In the genomic region with DNA sequence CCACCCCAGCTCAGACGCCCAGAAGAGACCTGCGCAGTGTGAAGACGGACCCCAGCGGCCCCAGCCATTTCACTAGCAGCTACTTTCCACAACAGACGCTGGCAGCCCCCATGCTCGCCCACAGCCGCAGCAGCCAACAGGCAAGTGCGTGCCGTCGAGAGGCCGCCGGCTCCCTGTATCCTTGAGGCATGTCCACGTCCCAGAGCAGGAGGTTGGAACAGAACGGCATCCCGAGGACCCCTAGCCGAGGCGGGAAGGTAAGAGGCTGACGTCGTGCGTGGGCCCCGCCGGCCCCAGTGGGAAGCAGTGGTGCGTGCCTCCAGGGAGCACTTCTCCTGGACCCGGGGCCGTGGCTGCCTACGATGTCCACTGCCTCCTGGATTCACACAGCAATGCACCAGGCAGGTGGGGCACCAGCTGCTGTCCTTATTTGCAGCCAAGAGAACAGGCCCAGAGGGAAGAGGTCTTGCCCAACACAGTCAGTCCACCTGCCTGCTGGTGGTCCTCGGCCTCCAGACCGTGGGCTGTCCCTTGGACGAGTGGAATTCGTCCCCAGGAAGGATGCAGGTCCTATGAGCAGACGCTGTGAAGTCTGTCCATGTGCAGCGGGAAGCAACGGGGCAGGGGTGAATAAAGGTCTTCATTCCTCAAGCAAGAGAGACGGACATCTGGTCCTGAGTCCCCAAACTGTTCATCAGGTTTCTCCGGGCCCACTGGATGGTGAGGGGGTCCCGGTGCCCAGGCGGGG, we compare ENCODE assay signal across 15 cellular contexts. TPM values are rescaled to one million over a fixed set of nuclear protein-coding genes. Genes with fewer than 3 reads are reported as not detected.
DNase-seq lines count a peak whose midpoint lies in the region; ATAC-seq and TF ChIP-seq lines count a peak whose summit lies in the region.
"Had no signal": no experiment of that assay in that cellular context is flagged by ENCODE, and none has a peak within 500 bp of the region (broad histone marks: within the 10 kb centered on the region; RNA-seq: fewer than 3 reads in every experiment).

No MANE protein-coding gene starts in this region.

- H3K36me3 ChIP-seq in Caco-2 (ENCODE audit: control insufficient read depth, insufficient read depth, low read length) (peaks cover 3% of the 10 kb centered on the region), GM23338 (ENCODE audit: insufficient read depth) (peaks cover 18% of the 10 kb centered on the region; the same call in 1 of the 2 replicates)
- H3K36me3 ChIP-seq: breast epithelium had no signal

- DNase-seq in Caco-2, result no peak
- no peak for DNase-seq in GM23338 (ENCODE audit: low spot score)
- no peak for DNase-seq in activated naive CD8-positive, alpha-beta T cell treated with anti-CD3 and anti-CD28 coated beads for 36 hours
- no peak for DNase-seq in memory B cell (ENCODE audit: low spot score in 2 of 2)
- DNase-seq in NCI-H226, result no peak
- no peak for DNase-seq in activated gamma-delta T cell (lab: John Stamatoyannopoulos, UW)
- DNase-seq: DMS79; effector memory CD4-positive, alpha-beta T cell; NCI-H187; NCI-H524; PC-9; SK-N-SH had no signal

- CTCF ChIA-PET in Caco-2 (lab: Charles Lee), result interaction anchor here (0.7 kb wide), 1 partner anchor 52 kb away, joined by 5 read pairs; no protein-coding TSS in a partner anchor

- no peak overlapping the region for H2AFZ ChIP-seq in GM23338
- H2AFZ ChIP-seq: PC-9 had no signal

- POLR2A ChIA-PET in Caco-2 (lab: Charles Lee), result interaction anchor here (0.9 kb wide), 1 partner anchor 41 kb away, joined by 3 read pairs; no protein-coding TSS in a partner anchor

- H3K9me3 ChIP-seq in Caco-2, result no peaks in the 10 kb centered on the region
- H3K9me3 ChIP-seq: breast epithelium, SK-N-SH had no signal

- intact Hi-C loops in Caco-2 (cut with micrococcal nuclease; ENCODE audit: unreplicated experiment), result no loop called here

- H3K27me3 Mint-ChIP-seq in Caco-2 (ENCODE audit: insufficient read depth, unreplicated experiment) (no peaks in the 10 kb centered on the region), GM23338 (ENCODE audit: insufficient read depth, low read depth, poor library complexity) (peaks cover 24% of the 10 kb centered on the region), memory B cell (no peaks in the 10 kb centered on the region)
- peaks cover 3% of the 10 kb centered on the region for H3K27me3 Mint-ChIP-seq in activated naive CD8-positive, alpha-beta T cell treated with anti-CD3 and anti-CD28 coated beads for 36 hours

- H3K4me3 ChIP-seq in Caco-2 (ENCODE audit: low read depth, low read length) (no peak overlapping the region), GM23338 (no peak overlapping the region)
- H3K4me3 ChIP-seq: breast epithelium, PC-9 had no signal

- H3K4me1 ChIP-seq in Caco-2, result peaks cover 27% of the 10 kb centered on the region
- H3K4me1 ChIP-seq in GM23338 (ENCODE audit: insufficient read depth), result peaks cover 22% of the 10 kb centered on the region
- H3K4me1 ChIP-seq: breast epithelium had no signal

- no peak overlapping the region for H3K4me3 Mint-ChIP-seq in Caco-2 (ENCODE audit: unreplicated experiment)
- H3K4me3 Mint-ChIP-seq in GM23338, result no peak overlapping the region
- no peak overlapping the region for H3K4me3 Mint-ChIP-seq in activated naive CD8-positive, alpha-beta T cell treated with anti-CD3 and anti-CD28 coated beads for 36 hours
- H3K4me3 Mint-ChIP-seq in memory B cell, result no peak overlapping the region

- H3K27ac ChIP-seq in GM23338 (ENCODE audit: low read depth), result 0 out of 2 replicates have a peak overlapping the region, but pooled peaks have one; percentile 55
- H3K27ac ChIP-seq: breast epithelium, C4-2B, PC-9 had no signal

- H3K4me1 Mint-ChIP-seq in Caco-2 (ENCODE audit: low read depth, unreplicated experiment) (peaks cover 8% of the 10 kb centered on the region), GM23338 (peaks cover 36% of the 10 kb centered on the region), memory B cell (peaks cover 6% of the 10 kb centered on the region)
- H3K4me1 Mint-ChIP-seq in activated naive CD8-positive, alpha-beta T cell treated with anti-CD3 and anti-CD28 coated beads for 36 hours, result peaks cover 2% of the 10 kb centered on the region

- no TSS peak for BruUV-seq in Caco-2 (replicated peaks; lab: Mats Ljungman, UMichigan)

- peaks cover 18% of the 10 kb centered on the region; the same call in 1 of the 2 replicates for H3F3A ChIP-seq in GM23338 (replicated peaks; ENCODE audit: low read depth)

- H3K9me2 ChIP-seq in GM23338 (ENCODE audit: insufficient read depth), result no peaks in the 10 kb centered on the region
- H3K9me2 ChIP-seq: SK-N-SH had no signal

- no peak for TF ChIP-seq CTCF in Caco-2 (IDR thresholded peaks at IDR 0.05; ENCODE audit: insufficient read depth in 1 of 2, low read depth in 1 of 2, low read length in 1 of 2, severe bottlenecking in 1 of 2, unreplicated experiment in 1 of 2)
- TF ChIP-seq CTCF in GM23338 (conservative IDR thresholded peaks at IDR 0.05; ENCODE audit: low read depth in 2 of 2), result no peak

- no peak; the same call in 2 of the 3 replicates for ATAC-seq in GM23338
- no peak for ATAC-seq in memory B cell (ENCODE audit: low read depth)
- ATAC-seq in GM21447 (IDR thresholded peaks at IDR 0.05; ENCODE audit: unreplicated experiment), result no peak

- H3K36me3 Mint-ChIP-seq in Caco-2 (ENCODE audit: insufficient read depth, unreplicated experiment) (peaks cover 100% of the 10 kb centered on the region), GM23338 (ENCODE audit: low read depth) (peaks cover 59% of the 10 kb centered on the region), memory B cell (peaks cover 1% of the 10 kb centered on the region)
- peaks cover 17% of the 10 kb centered on the region for H3K36me3 Mint-ChIP-seq in activated naive CD8-positive, alpha-beta T cell treated with anti-CD3 and anti-CD28 coated beads for 36 hours

- H3K27me3 ChIP-seq in Caco-2 (replicated peaks; ENCODE audit: control insufficient read depth, insufficient read depth, low read length) (no peaks in the 10 kb centered on the region), GM23338 (ENCODE audit: insufficient read depth) (no peaks in the 10 kb centered on the region)
- H3K27me3 ChIP-seq: breast epithelium had no signal

- no peaks in the 10 kb centered on the region for H3K79me2 ChIP-seq in GM23338 (replicated peaks; ENCODE audit: insufficient read depth)

- H3K9me3 Mint-ChIP-seq in Caco-2 (ENCODE audit: unreplicated experiment) (no peaks in the 10 kb centered on the region), GM23338 (no peaks in the 10 kb centered on the region; the same call in 1 of the 3 replicates), memory B cell (no peaks in the 10 kb centered on the region)
- no peaks in the 10 kb centered on the region for H3K9me3 Mint-ChIP-seq in activated naive CD8-positive, alpha-beta T cell treated with anti-CD3 and anti-CD28 coated beads for 36 hours

- H3K27ac Mint-ChIP-seq in Caco-2 (ENCODE audit: unreplicated experiment), result peak overlapping the region; percentile 19
- peak overlapping the region; percentile 87 for H3K27ac Mint-ChIP-seq in GM23338
- H3K27ac Mint-ChIP-seq in activated naive CD8-positive, alpha-beta T cell treated with anti-CD3 and anti-CD28 coated beads for 36 hours, result peak overlapping the region; percentile 69
- H3K27ac Mint-ChIP-seq in memory B cell, result peak overlapping the region; percentile 50

- 0 out of 2 replicates have a peak overlapping the region, but pooled peaks have one; percentile 32 for H3K4me2 ChIP-seq in GM23338
- H3K4me2 ChIP-seq: PC-9, SK-N-SH had no signal

- peaks cover 5% of the 10 kb centered on the region for H4K20me1 ChIP-seq in GM23338 (replicated peaks; ENCODE audit: insufficient read depth)

TF ChIP-seq in GM23338, 12 proteins besides CTCF, POLR2A, EP300 and RAD21:
- TF ChIP-seq STAT1 (IDR thresholded peaks at IDR 0.05; ENCODE audit: unreplicated experiment), result no peak
- TF ChIP-seq POLR2AphosphoS5 (IDR thresholded peaks at IDR 0.05; ENCODE audit: low read depth), result 0 out of 2 replicates have a peak, but pooled peaks have one; percentile 5
- TF ChIP-seq, protein P1, sequence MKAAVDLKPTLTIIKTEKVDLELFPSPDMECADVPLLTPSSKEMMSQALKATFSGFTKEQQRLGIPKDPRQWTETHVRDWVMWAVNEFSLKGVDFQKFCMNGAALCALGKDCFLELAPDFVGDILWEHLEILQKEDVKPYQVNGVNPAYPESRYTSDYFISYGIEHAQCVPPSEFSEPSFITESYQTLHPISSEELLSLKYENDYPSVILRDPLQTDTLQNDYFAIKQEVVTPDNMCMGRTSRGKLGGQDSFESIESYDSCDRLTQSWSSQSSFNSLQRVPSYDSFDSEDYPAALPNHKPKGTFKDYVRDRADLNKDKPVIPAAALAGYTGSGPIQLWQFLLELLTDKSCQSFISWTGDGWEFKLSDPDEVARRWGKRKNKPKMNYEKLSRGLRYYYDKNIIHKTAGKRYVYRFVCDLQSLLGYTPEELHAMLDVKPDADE (IDR thresholded peaks at IDR 0.05), result no peak
- no peak for TF ChIP-seq ZNF331 (CRISPR knock-in tag; IDR thresholded peaks at IDR 0.05; ENCODE audit: low read depth)
- TF ChIP-seq NANOG (IDR thresholded peaks at IDR 0.05; ENCODE audit: borderline replicate concordance), result no peak
- TF ChIP-seq EZH2 (IDR thresholded peaks at IDR 0.05; ENCODE audit: low read depth, unreplicated experiment), result no peak

RNA-seq across cellular contexts. Expression of gene SLC7A5, which starts 38.5 kb away (rescaled TPM):
- 495 and 534 TPM in 2 replicates for total RNA-seq in Caco-2 (2022)
- 328 and 386 TPM in 2 replicates for total RNA-seq in GM23338 (2014; rRNA removed; shearing (Covaris generic))
- 107 and 109 TPM in 2 replicates for polyA plus RNA-seq in GM23338 (2016; fragmentation: Nextera tagmentation; extraction: Ambion mirVana)
- total RNA-seq in activated naive CD8-positive, alpha-beta T cell treated with anti-CD3 and anti-CD28 coated beads for 36 hours, result 100 to 1,000 TPM; 298 to 301 TPM

Comparison
In these comparisons a context has a peak if more than half of its experiments do, and no peak if none do; other contexts are left out.
1. H3K27ac Mint-ChIP-seq: peak in every context shown above with its lines; median percentile 87 in GM23338; 69 in activated naive CD8-positive, alpha-beta T cell treated with anti-CD3 and anti-CD28 coated beads for 36 hours; 50 in memory B cell; 19 in Caco-2.